ENCODE assay signal across 1 cellular context in genomic region chr17:50177476-50177875, GRCh38.
TF ChIP-seq lines count a peak whose summit lies in the region.

No MANE protein-coding gene starts in this region.

TF ChIP-seq in GM12891, 5 proteins besides CTCF, POLR2A, EP300 and RAD21:
- TF ChIP-seq PAX5 (IDR thresholded peaks at IDR 0.05; ENCODE audit: insufficient read depth, low read length, severe bottlenecking) (no peak), POLR2AphosphoS5 (IDR thresholded peaks at IDR 0.05; ENCODE audit: low read depth, low read length) (no peak), SPI1 (IDR thresholded peaks at IDR 0.05; ENCODE audit: low read depth, low read length) (no peak), TAF1 (IDR thresholded peaks at IDR 0.05; ENCODE audit: low read depth, low read length) (no peak), POU2F2 (IDR thresholded peaks at IDR 0.05; ENCODE audit: low read depth, low read length) (no peak)
TF ChIP-seq in GM12891: peak in this region for 0.
